16 cellular contexts compared by ENCODE assay signal in genomic region chr4:85543832-85544231, GRCh38.
A peak's percentile ranks its signal among the peaks of the same experiment; 100 is the strongest.
DNase-seq lines count a peak whose midpoint lies in the region; ATAC-seq and TF ChIP-seq lines count a peak whose summit lies in the region.
"Had no signal": no experiment of that assay in that cellular context is flagged by ENCODE, and none has a peak within 500 bp of the region (broad histone marks: within the 10 kb centered on the region; RNA-seq: fewer than 3 reads in every experiment).

No MANE protein-coding gene starts in this region.

- H3K36me3 Mint-ChIP-seq in WTC11 = no peaks in the 10 kb centered on the region
- H3K36me3 Mint-ChIP-seq: CD8-positive, alpha-beta T cell had no signal

- no peaks in the 10 kb centered on the region for H3K9me3 ChIP-seq in BE2C
- H3K9me3 ChIP-seq: body of pancreas had no signal

- CTCF ChIA-PET in WTC11 (lab: Charles Lee) = no interaction called here

- H3K27me3 Mint-ChIP-seq in WTC11 (ENCODE audit: low read depth) = no peaks in the 10 kb centered on the region
- H3K27me3 Mint-ChIP-seq: progenitor cell of endocrine pancreas had no signal

- H3K9me3 Mint-ChIP-seq in WTC11 = no peaks in the 10 kb centered on the region
- H3K9me3 Mint-ChIP-seq: CD8-positive, alpha-beta T cell had no signal

- no peaks in the 10 kb centered on the region for H3K4me1 ChIP-seq in BE2C

- no peaks in the 10 kb centered on the region for H3K36me3 ChIP-seq in BE2C

- DNase-seq in GM04504 (ENCODE audit: low read depth) = peak; percentile 5
- no peak for DNase-seq in WTC11 (ENCODE audit: low spot score)
- DNase-seq in fibroblast of the aortic adventitia (ENCODE audit: low read depth) = peak; percentile 36
- DNase-seq in renal cortical epithelial cell (ENCODE audit: low read depth) = peak; percentile 27
- no peak for DNase-seq in left lobe of liver (ENCODE audit: low spot score)
- DNase-seq in AG08396 (ENCODE audit: low spot score) = no peak
- no peak for DNase-seq in BE2C
- DNase-seq: activated gamma-delta T cell treated with Interleukin-2 at 50 U/mL for 16 hours; body of pancreas; CD8-positive, alpha-beta T cell; effector memory CD4-positive, alpha-beta T cell; NCI-H2029 treated with DMSO at 0.1 percent for 48 hours; NCI-H526 treated with DMSO at 0.1 percent for 48 hours; SW 1271 had no signal

- H3K4me1 Mint-ChIP-seq in WTC11 = peaks cover 5% of the 10 kb centered on the region

- H3K4me3 Mint-ChIP-seq in WTC11 = no peak overlapping the region
- H3K4me3 Mint-ChIP-seq: CD8-positive, alpha-beta T cell had no signal

- H3K27me3 ChIP-seq in BE2C = no peaks in the 10 kb centered on the region
- H3K27me3 ChIP-seq: body of pancreas had no signal

- POLR2A ChIA-PET in WTC11 (lab: Charles Lee) = no interaction called here

- ATAC-seq in WTC11 (no peak; the same call in 1 of the 2 replicates), HG02884 (IDR thresholded peaks at IDR 0.05; ENCODE audit: unreplicated experiment) (no peak), left lobe of liver (no peak)
- ATAC-seq: body of pancreas; CD8-positive, alpha-beta T cell had no signal

- no peak for TF ChIP-seq CTCF in WTC11 (IDR thresholded peaks at IDR 0.05)
- TF ChIP-seq CTCF in fibroblast of the aortic adventitia (IDR thresholded peaks at IDR 0.05; ENCODE audit: insufficient read depth, low read length) = no peak
- no peak for TF ChIP-seq CTCF in BE2C (IDR thresholded peaks at IDR 0.05; ENCODE audit: low read depth, low read length)

- H3K27ac Mint-ChIP-seq in WTC11 = peak overlapping the region; percentile 13; the same call in 1 of the 2 replicates
- H3K27ac Mint-ChIP-seq: CD8-positive, alpha-beta T cell; progenitor cell of endocrine pancreas had no signal

- H3K4me3 ChIP-seq in fibroblast of the aortic adventitia (ENCODE audit: low read depth, low read length) (no peak overlapping the region), BE2C (ENCODE audit: low read depth, low read length) (no peak overlapping the region)
- H3K4me3 ChIP-seq: body of pancreas had no signal

TF ChIP-seq in WTC11, 78 proteins besides CTCF, POLR2A, EP300 and RAD21:
- no peak for TF ChIP-seq TP53 (CRISPR knock-in tag; IDR thresholded peaks at IDR 0.05)
- TF ChIP-seq ZNF532 (CRISPR knock-in tag; IDR thresholded peaks at IDR 0.05; ENCODE audit: borderline replicate concordance) = no peak
- TF ChIP-seq GTF2I (CRISPR knock-in tag; conservative IDR thresholded peaks at IDR 0.05) = no peak
- TF ChIP-seq FOXP4 (CRISPR knock-in tag; IDR thresholded peaks at IDR 0.05) = no peak
- TF ChIP-seq NFYB (CRISPR knock-in tag; conservative IDR thresholded peaks at IDR 0.05; ENCODE audit: low read depth) = no peak
- TF ChIP-seq FOXK1 (CRISPR knock-in tag; IDR thresholded peaks at IDR 0.05) = no peak
- TF ChIP-seq NR2C2 (CRISPR knock-in tag; IDR thresholded peaks at IDR 0.05) = no peak
- TF ChIP-seq HMGA2 (CRISPR knock-in tag; IDR thresholded peaks at IDR 0.05) = no peak
- TF ChIP-seq USF1 (CRISPR knock-in tag; IDR thresholded peaks at IDR 0.05) = no peak
- no peak for TF ChIP-seq ZNF423 (CRISPR knock-in tag; IDR thresholded peaks at IDR 0.05)
- no peak for TF ChIP-seq CBFB (CRISPR knock-in tag; IDR thresholded peaks at IDR 0.05; ENCODE audit: low read depth)
- TF ChIP-seq HMGXB4 (CRISPR knock-in tag; IDR thresholded peaks at IDR 0.05) = no peak

Comparison
In these comparisons a context has a peak if more than half of its experiments do, and no peak if none do; other contexts are left out.
1. DNase-seq: peak in GM04504 (single experiment), fibroblast of the aortic adventitia (single experiment) and renal cortical epithelial cell (single experiment); none in WTC11 (single experiment), left lobe of liver (single experiment), AG08396 (single experiment) and BE2C (single experiment).